In the genomic region with DNA sequence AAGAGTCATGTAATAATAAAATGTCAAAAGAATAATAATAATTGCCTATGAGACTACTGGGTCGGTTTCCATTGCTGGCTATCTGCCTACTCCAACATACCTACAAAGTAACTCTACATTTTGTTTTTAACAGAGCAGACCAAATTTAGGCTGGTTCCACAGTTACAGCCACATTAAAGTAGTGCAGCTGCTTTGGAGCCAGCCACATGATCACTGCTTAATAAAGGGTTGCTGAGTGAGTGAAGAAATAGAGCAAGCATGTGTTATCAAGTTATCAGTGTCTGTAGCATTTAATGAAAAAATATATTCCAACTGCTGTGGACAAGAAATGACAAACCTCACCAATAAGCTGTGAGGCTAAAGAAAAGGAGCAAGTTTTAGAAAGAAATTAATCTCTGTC, we compare ENCODE assay signal across 21 cellular contexts.
"Had no signal": no experiment of that assay in that cellular context is flagged by ENCODE, and none has a peak within 500 bp of the region (broad histone marks: within the 10 kb centered on the region; RNA-seq: fewer than 3 reads in every experiment).

No MANE protein-coding gene starts in this region.

- H3K36me3 ChIP-seq: SJSA1 had no signal

- H3K27me3 ChIP-seq: SJSA1 had no signal

- ATAC-seq: Panc1, PC-3 had no signal

- H3K4me1 ChIP-seq: SJSA1 had no signal

- H3K9me3 ChIP-seq: SJSA1 had no signal

- H3K4me3 ChIP-seq: SJSA1, SK-N-MC had no signal

- H3K27ac ChIP-seq: HL-60, RWPE1, SJSA1, SK-N-MC had no signal

- DNase-seq: KBM-7, MV-4-11, NCI-H1048, NCI-H1105, NCI-H1417, NCI-H1436 treated with DMSO at 0.1 percent for 48 hours, NCI-H1694, NCI-H187 treated with DMSO at 0.1 percent for 48 hours, NCI-H2081, NCI-H2107, NCI-H2227 treated with DMSO at 0.1 percent for 48 hours, NCI-H524, NCI-H526 treated with DMSO at 0.1 percent for 48 hours, NCI-H748 treated with DMSO at 0.1 percent for 48 hours, PC-3, SIG-M5 had no signal
